Comparison of ENCODE assay signal across 1 cellular context in genomic region chr3:49171119-49171774, GRCh38.
TF ChIP-seq lines count a peak whose summit lies in the region.

Gene KLHDC8B (plus strand): TSS chr3:49171598. CDS start chr3:49172770, 1,172 bp downstream.

TF ChIP-seq in H1, 55 proteins besides CTCF, POLR2A, EP300 and RAD21:
- no peak for TF ChIP-seq GTF2F1 (IDR thresholded peaks at IDR 0.05; ENCODE audit: borderline replicate concordance, low read depth, low read length)
- TF ChIP-seq HDAC2 (IDR thresholded peaks at IDR 0.05; ENCODE audit: borderline replicate concordance in 1 of 2, low read depth in 2 of 2, low read length in 2 of 2): peak in 1 of 2 experiments; percentile 66; a peak in 1 of 4 replicates
- TF ChIP-seq EGR1 (IDR thresholded peaks at IDR 0.05; ENCODE audit: borderline replicate concordance, low read depth, low read length): peak; percentile 38; the same call in 1 of the 2 replicates
- 0 out of 2 replicates have a peak, but pooled peaks have one; percentile 9 for TF ChIP-seq CHD2 (IDR thresholded peaks at IDR 0.05; ENCODE audit: low read length)
- TF ChIP-seq ASH2L (IDR thresholded peaks at IDR 0.05; ENCODE audit: low read length): peak; percentile 92
- TF ChIP-seq ATF3 (IDR thresholded peaks at IDR 0.05; ENCODE audit: insufficient read depth, low read depth, low read length): no peak
- peak; percentile 55 for TF ChIP-seq TAF1 (IDR thresholded peaks at IDR 0.05; ENCODE audit: low read depth, low read length)
- TF ChIP-seq CREB1 (IDR thresholded peaks at IDR 0.05): 0 out of 2 replicates have a peak, but pooled peaks have one; percentile 9
- peak; percentile 31; the same call in 1 of the 2 replicates for TF ChIP-seq SP1 (IDR thresholded peaks at IDR 0.05; ENCODE audit: low read depth, low read length)
- TF ChIP-seq USF2 (IDR thresholded peaks at IDR 0.05; ENCODE audit: low read length): no peak
- peak; percentile 19 for TF ChIP-seq NANOG (IDR thresholded peaks at IDR 0.05; ENCODE audit: insufficient read depth, low read depth, low read length, poor library complexity, severe bottlenecking)
- no peak for TF ChIP-seq SIRT6 (IDR thresholded peaks at IDR 0.05; ENCODE audit: low read length)
- TF ChIP-seq POU5F1 (IDR thresholded peaks at IDR 0.05; ENCODE audit: low read depth, low read length): no peak
- TF ChIP-seq NRF1 (IDR thresholded peaks at IDR 0.05; ENCODE audit: low read depth, low read length): no peak
- TF ChIP-seq KDM4A (IDR thresholded peaks at IDR 0.05; ENCODE audit: low read depth, low read length, severe bottlenecking): peak; percentile 98
- peak; percentile 52; the same call in 1 of the 2 replicates for TF ChIP-seq E2F6 (IDR thresholded peaks at IDR 0.05)
- peak; percentile 56 to 94; a peak in 3 of 4 replicates for TF ChIP-seq SIN3A (conservative IDR thresholded peaks at IDR 0.05 in 1 of 2, IDR thresholded peaks at IDR 0.05 in 1 of 2; ENCODE audit: low read depth in 1 of 2, low read length in 2 of 2)
- peak; percentile 36 for TF ChIP-seq CTBP2 (IDR thresholded peaks at IDR 0.05; ENCODE audit: borderline replicate concordance, insufficient read depth, insufficient read length, low read length)
- no peak for TF ChIP-seq RFX5 (IDR thresholded peaks at IDR 0.05; ENCODE audit: borderline replicate concordance, low read depth, low read length)
- peak; percentile 28 for TF ChIP-seq EZH2 (IDR thresholded peaks at IDR 0.05; ENCODE audit: low read depth, low read length, severe bottlenecking)
- peak; percentile 74 for TF ChIP-seq ATF2 (IDR thresholded peaks at IDR 0.05; ENCODE audit: low read length)
- TF ChIP-seq PHF8 (conservative IDR thresholded peaks at IDR 0.05; ENCODE audit: low read depth, low read length): peak; percentile 57
- no peak; the same call in 1 of the 2 replicates for TF ChIP-seq BRCA1 (IDR thresholded peaks at IDR 0.05; ENCODE audit: low read depth, low read length)
- TF ChIP-seq SP4 (IDR thresholded peaks at IDR 0.05; ENCODE audit: low read length): peak; percentile 75; the same call in 1 of the 2 replicates
- TF ChIP-seq, protein P1, sequence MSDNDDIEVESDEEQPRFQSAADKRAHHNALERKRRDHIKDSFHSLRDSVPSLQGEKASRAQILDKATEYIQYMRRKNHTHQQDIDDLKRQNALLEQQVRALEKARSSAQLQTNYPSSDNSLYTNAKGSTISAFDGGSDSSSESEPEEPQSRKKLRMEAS (IDR thresholded peaks at IDR 0.05): peak; percentile 89
- peak; percentile 88; the same call in 1 of the 2 replicates for TF ChIP-seq RBBP5 (IDR thresholded peaks at IDR 0.05; ENCODE audit: borderline replicate concordance, low read depth, low read length)
